ENCODE assay signal across 8 cellular contexts in the genomic region with DNA sequence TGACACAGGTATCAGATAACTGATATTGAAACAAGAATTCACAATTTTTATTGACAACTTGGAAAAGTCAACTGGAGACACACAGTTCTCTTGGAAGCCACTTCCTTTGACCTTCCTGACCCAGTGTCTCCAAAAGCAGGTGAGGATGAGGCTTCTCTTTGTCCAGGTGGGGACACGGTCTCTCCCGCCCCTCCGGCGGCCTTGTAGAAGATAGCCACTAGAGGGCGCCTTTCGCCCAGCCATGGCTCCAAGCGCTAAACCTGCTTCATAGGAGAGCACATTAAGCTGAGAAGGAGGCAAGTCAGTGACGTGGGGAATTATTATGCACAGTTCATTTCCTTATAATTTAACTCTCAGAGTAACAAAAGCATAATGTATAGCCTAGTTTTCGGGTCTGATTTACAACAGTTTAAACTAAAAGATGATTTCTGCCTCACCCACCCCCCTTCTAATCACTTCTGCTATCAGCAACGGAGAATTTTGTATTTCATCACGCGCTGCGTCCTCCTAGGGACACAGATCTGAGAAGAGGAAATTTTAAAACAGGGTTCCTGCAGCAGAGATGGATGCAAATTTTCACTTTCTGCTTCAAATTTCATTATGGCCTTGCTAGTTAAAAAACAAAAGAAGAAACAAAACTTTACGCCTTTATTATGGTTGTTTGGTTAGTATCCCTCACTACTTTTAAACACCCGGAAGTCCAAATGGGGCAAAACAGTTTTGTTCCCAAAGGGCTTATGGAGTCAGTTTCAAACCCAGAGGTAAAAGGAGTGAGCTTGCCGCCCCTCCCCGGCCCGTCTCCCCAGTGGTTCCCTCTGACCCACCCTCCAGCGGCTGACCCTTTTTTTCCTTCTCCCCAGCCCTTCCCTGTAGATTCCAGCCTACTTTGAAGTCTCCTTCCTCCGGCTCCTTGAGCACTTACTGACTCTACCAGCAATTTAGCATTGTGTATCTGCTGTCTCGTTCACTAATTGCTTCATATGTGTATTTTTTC.
DNase-seq lines count a peak whose midpoint lies in the region; ATAC-seq and TF ChIP-seq lines count a peak whose summit lies in the region.

No MANE protein-coding gene starts in this region.

- H3K36me3 ChIP-seq in GM23338 (ENCODE audit: insufficient read depth) (no peaks in the 10 kb centered on the region), Karpas-422 (ENCODE audit: insufficient read depth, low read length) (no peaks in the 10 kb centered on the region), gastroesophageal sphincter (no peaks in the 10 kb centered on the region)

- no peak for TF ChIP-seq EP300 in gastroesophageal sphincter (IDR thresholded peaks at IDR 0.05)

- H3K4me3 Mint-ChIP-seq in GM23338: peak overlapping the region; percentile 38; the same call in 2 of the 3 replicates

- peak; percentile 99 for ATAC-seq in GM23338
- peak; percentile 90 for ATAC-seq in gastroesophageal sphincter

- WGBS in gastroesophageal sphincter (ENCODE audit: low coverage in 1 of 2), 2 donors: 19 to 32% methylated on average over 12 to 19 of the region's 21 CpGs

- 0 out of 2 replicates have a peak overlapping the region, but pooled peaks have one; percentile 23 for H3K9ac ChIP-seq in Karpas-422 (ENCODE audit: low read length)

- POLR2A ChIA-PET in RWPE1 (lab: Yijun Ruan, JAX; ENCODE audit: low non-redundant PET): no interaction called here

- peak overlapping the region; percentile 41 for H3K4me3 ChIP-seq in GM23338
- H3K4me3 ChIP-seq in Karpas-422 (ENCODE audit: low read length): peak overlapping the region; percentile 42; the same call in 1 of the 2 replicates
- peak overlapping the region; percentile 43 to 47 for H3K4me3 ChIP-seq in gastroesophageal sphincter

- H3K27me3 ChIP-seq in GM23338 (ENCODE audit: insufficient read depth): no peaks in the 10 kb centered on the region
- no peaks in the 10 kb centered on the region for H3K27me3 ChIP-seq in Karpas-422 (ENCODE audit: low read length)
- no peaks in the 10 kb centered on the region for H3K27me3 ChIP-seq in gastroesophageal sphincter

- H3K9me3 ChIP-seq in Karpas-422 (ENCODE audit: low read length) (no peaks in the 10 kb centered on the region), gastroesophageal sphincter (no peaks in the 10 kb centered on the region)

- no peaks in the 10 kb centered on the region for H3K36me3 Mint-ChIP-seq in GM23338 (ENCODE audit: low read depth)

- peak; percentile 68 for DNase-seq in Daoy (ENCODE audit: low read depth)
- peak; percentile 91 for DNase-seq in GM23338 (ENCODE audit: low spot score)
- DNase-seq in Karpas-422: peak; percentile 91
- peak; percentile 62 for DNase-seq in RWPE1 (ENCODE audit: low spot score)
- peak; percentile 92 for DNase-seq in activated effector memory CD4-positive, alpha-beta T cell treated with anti-CD3 and anti-CD28 coated beads, Interleukin-2, amount 50 U/mL, for 16 hours
- DNase-seq in occipital lobe (lab: John Stamatoyannopoulos, UW): peak; percentile 31
- peak; percentile 90 for DNase-seq in superior temporal gyrus (ENCODE audit: extremely low spot score)

- H3K9me2 ChIP-seq in GM23338 (ENCODE audit: insufficient read depth): peaks cover 4% of the 10 kb centered on the region; the same call in 1 of the 2 replicates
- no peaks in the 10 kb centered on the region for H3K9me2 ChIP-seq in Karpas-422 (replicated peaks; ENCODE audit: insufficient read depth, low read length)

- TF ChIP-seq CTCF in GM23338 (conservative IDR thresholded peaks at IDR 0.05; ENCODE audit: low read depth in 2 of 2) (peak; percentile 96 to 99), RWPE1 (conservative IDR thresholded peaks at IDR 0.05; ENCODE audit: low read depth) (peak; percentile 93), gastroesophageal sphincter (IDR thresholded peaks at IDR 0.05) (peak; percentile 80 to 94 (median 86))

- H3K4me2 ChIP-seq in GM23338: peak overlapping the region; percentile 71
- peak overlapping the region; percentile 60 for H3K4me2 ChIP-seq in Karpas-422 (ENCODE audit: low read depth, low read length, poor library complexity, severe bottlenecking)

- no peak overlapping the region for H3K27ac ChIP-seq in GM23338 (ENCODE audit: low read depth)
- H3K27ac ChIP-seq in Karpas-422 (ENCODE audit: low read length): no peak overlapping the region
- no peak overlapping the region for H3K27ac ChIP-seq in RWPE1
- peak overlapping the region in 2 of 4 donors; percentile 1 to 20 for H3K27ac ChIP-seq in gastroesophageal sphincter

- H3K4me1 ChIP-seq in GM23338 (ENCODE audit: insufficient read depth) (peaks cover 19% of the 10 kb centered on the region), Karpas-422 (ENCODE audit: low read length) (peaks cover 5% of the 10 kb centered on the region; the same call in 1 of the 2 replicates), gastroesophageal sphincter (peaks cover 0 to 14% (median 0%) of the 10 kb centered on the region in 3 donors)

- no peaks in the 10 kb centered on the region for H3K9me3 Mint-ChIP-seq in GM23338

- no peak for TF ChIP-seq POLR2A in gastroesophageal sphincter (IDR thresholded peaks at IDR 0.05)

- H3K27me3 Mint-ChIP-seq in GM23338 (ENCODE audit: insufficient read depth, low read depth, poor library complexity): peaks cover 8% of the 10 kb centered on the region

- H3K27ac Mint-ChIP-seq in GM23338: no peak overlapping the region

- peaks cover 26% of the 10 kb centered on the region for H3K4me1 Mint-ChIP-seq in GM23338

- H3K79me2 ChIP-seq in GM23338 (replicated peaks; ENCODE audit: insufficient read depth) (no peaks in the 10 kb centered on the region), Karpas-422 (ENCODE audit: low read length) (no peaks in the 10 kb centered on the region)

- no peaks in the 10 kb centered on the region for H3F3A ChIP-seq in GM23338 (replicated peaks; ENCODE audit: low read depth)

- H4K20me1 ChIP-seq in GM23338 (replicated peaks; ENCODE audit: insufficient read depth) (no peaks in the 10 kb centered on the region), Karpas-422 (ENCODE audit: insufficient read depth, low read depth, low read length) (no peaks in the 10 kb centered on the region)

- H2AFZ ChIP-seq in GM23338 (peak overlapping the region; percentile 70; the same call in 1 of the 2 replicates), Karpas-422 (ENCODE audit: low read length) (peak overlapping the region; percentile 32)

- CTCF ChIA-PET in RWPE1 (lab: Yijun Ruan, JAX): interaction anchor here (0.5 to 1.4 kb wide), 20 partner anchors 8 to 1855 kb away, joined by 3 to 7 read pairs (median 3); no protein-coding TSS in a partner anchor

TF ChIP-seq in GM23338, 12 proteins besides CTCF, POLR2A, EP300 and RAD21:
- TF ChIP-seq POLR2AphosphoS5 (IDR thresholded peaks at IDR 0.05; ENCODE audit: low read depth): no peak
- TF ChIP-seq, protein P1, sequence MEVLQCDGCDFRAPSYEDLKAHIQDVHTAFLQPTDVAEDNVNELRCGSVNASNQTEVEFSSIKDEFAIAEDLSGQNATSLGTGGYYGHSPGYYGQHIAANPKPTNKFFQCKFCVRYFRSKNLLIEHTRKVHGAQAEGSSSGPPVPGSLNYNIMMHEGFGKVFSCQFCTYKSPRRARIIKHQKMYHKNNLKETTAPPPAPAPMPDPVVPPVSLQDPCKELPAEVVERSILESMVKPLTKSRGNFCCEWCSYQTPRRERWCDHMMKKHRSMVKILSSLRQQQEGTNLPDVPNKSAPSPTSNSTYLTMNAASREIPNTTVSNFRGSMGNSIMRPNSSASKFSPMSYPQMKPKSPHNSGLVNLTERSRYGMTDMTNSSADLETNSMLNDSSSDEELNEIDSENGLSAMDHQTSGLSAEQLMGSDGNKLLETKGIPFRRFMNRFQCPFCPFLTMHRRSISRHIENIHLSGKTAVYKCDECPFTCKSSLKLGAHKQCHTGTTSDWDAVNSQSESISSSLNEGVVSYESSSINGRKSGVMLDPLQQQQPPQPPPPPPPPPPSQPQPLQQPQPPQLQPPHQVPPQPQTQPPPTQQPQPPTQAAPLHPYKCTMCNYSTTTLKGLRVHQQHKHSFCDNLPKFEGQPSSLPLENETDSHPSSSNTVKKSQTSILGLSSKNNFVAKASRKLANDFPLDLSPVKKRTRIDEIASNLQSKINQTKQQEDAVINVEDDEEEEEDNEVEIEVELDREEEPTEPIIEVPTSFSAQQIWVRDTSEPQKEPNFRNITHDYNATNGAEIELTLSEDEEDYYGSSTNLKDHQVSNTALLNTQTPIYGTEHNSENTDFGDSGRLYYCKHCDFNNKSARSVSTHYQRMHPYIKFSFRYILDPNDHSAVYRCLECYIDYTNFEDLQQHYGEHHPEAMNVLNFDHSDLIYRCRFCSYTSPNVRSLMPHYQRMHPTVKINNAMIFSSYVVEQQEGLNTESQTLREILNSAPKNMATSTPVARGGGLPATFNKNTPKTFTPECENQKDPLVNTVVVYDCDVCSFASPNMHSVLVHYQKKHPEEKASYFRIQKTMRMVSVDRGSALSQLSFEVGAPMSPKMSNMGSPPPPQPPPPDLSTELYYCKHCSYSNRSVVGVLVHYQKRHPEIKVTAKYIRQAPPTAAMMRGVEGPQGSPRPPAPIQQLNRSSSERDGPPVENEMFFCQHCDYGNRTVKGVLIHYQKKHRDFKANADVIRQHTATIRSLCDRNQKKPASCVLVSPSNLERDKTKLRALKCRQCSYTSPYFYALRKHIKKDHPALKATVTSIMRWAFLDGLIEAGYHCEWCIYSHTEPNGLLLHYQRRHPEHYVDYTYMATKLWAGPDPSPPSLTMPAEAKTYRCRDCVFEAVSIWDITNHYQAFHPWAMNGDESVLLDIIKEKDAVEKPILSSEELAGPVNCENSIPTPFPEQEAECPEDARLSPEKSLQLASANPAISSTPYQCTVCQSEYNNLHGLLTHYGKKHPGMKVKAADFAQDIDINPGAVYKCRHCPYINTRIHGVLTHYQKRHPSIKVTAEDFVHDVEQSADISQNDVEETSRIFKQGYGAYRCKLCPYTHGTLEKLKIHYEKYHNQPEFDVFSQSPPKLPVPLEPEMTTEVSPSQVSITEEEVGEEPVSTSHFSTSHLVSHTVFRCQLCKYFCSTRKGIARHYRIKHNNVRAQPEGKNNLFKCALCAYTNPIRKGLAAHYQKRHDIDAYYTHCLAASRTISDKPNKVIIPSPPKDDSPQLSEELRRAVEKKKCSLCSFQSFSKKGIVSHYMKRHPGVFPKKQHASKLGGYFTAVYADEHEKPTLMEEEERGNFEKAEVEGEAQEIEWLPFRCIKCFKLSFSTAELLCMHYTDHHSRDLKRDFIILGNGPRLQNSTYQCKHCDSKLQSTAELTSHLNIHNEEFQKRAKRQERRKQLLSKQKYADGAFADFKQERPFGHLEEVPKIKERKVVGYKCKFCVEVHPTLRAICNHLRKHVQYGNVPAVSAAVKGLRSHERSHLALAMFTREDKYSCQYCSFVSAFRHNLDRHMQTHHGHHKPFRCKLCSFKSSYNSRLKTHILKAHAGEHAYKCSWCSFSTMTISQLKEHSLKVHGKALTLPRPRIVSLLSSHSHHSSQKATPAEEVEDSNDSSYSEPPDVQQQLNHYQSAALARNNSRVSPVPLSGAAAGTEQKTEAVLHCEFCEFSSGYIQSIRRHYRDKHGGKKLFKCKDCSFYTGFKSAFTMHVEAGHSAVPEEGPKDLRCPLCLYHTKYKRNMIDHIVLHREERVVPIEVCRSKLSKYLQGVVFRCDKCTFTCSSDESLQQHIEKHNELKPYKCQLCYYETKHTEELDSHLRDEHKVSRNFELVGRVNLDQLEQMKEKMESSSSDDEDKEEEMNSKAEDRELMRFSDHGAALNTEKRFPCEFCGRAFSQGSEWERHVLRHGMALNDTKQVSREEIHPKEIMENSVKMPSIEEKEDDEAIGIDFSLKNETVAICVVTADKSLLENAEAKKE (CRISPR knock-in tag; IDR thresholded peaks at IDR 0.05): peak; percentile 52; the same call in 1 of the 2 replicates

Comparison
In these comparisons a context has a peak if more than half of its experiments do, and no peak if none do; other contexts are left out.
1. DNase-seq: peak in every context shown above with its lines; median percentile 92 in activated effector memory CD4-positive, alpha-beta T cell treated with anti-CD3 and anti-CD28 coated beads, Interleukin-2, amount 50 U/mL, for 16 hours; 91 in GM23338; 91 in Karpas-422; 90 in superior temporal gyrus; 68 in Daoy; 62 in RWPE1; 31 in occipital lobe.